In the genomic region with DNA sequence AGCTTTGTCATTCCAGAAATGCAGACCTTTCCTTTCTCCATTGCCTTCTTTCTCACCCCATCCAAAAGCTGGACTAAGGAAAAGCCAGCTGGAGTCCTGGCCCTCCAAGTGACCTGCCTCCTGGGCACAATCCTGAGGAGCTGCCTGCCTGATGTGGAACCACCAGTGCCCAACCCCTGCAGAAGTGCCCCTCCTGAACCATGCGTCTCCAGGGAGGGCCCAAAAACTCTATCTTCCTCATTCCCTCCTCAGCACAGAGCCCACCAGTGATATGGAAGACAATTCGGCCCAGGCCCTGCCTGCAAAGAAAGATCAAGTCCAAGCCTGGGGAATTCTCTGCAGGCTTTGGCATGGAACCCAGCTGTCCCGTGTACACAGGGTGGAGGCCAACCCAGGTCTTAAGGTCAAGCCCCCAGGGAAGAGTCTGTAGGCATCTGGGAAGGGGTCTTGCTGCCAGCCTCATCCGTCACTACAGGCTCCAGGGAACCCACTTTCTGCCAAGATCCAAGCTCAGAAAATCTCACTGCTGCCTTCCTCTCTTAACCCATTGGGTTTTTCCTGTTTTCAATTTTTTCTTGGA, we compare ENCODE assay signal across 27 cellular contexts. TPM values are rescaled to one million over a fixed set of nuclear protein-coding genes. Genes with fewer than 3 reads are reported as not detected.
"Had no signal": no experiment of that assay in that cellular context is flagged by ENCODE, and none has a peak within 500 bp of the region (broad histone marks: within the 10 kb centered on the region; RNA-seq: fewer than 3 reads in every experiment).

No MANE protein-coding gene starts in this region.

- H3K4me3 ChIP-seq: ascending aorta, heart right ventricle, lung, pancreas, psoas muscle, right atrium auricular region, skin epidermis, vagina had no signal

- H3K36me3 ChIP-seq: ascending aorta, brain microvascular endothelial cell, heart right ventricle, neutrophil, pancreas, right atrium auricular region, vagina had no signal

- H3K9me3 ChIP-seq: ascending aorta, heart right ventricle, neutrophil, pancreas, psoas muscle, right atrium auricular region, vagina had no signal

- H3K27me3 ChIP-seq: vagina had no signal

- DNase-seq: activated CD4-positive, alpha-beta memory T cell treated with anti-CD3 and anti-CD28 coated beads for 36 hours; activated gamma-delta T cell; activated T-cell treated with anti-CD3 and anti-CD28 coated beads, Interleukin-2, amount 50 U/mL, for 48 hours; brain microvascular endothelial cell; central memory CD4-positive, alpha-beta T cell; heart right ventricle; kidney; psoas muscle; stimulated activated CD4-positive, alpha-beta T cell treated with anti-CD3 and anti-CD28 coated beads, Interleukin-2, amount 100 ng/mL, for 24 hours; stimulated activated naive CD8-positive, alpha-beta T cell treated with anti-CD3 and anti-CD28 coated beads, Interleukin-15, amount 100 ng/mL, for 72 hours; T-helper 1 cell; T-helper 9 cell; trophoblast cell had no signal

- ATAC-seq: activated naive CD4-positive, alpha-beta T cell treated with anti-CD3 and anti-CD28 coated beads, Interleukin-2, amount 50 U/mL, for 72 hours; heart right ventricle; left lobe of liver; naive thymus-derived CD8-positive, alpha-beta T cell; pancreas; psoas muscle; stimulated activated effector memory CD8-positive, alpha-beta T cell treated with anti-CD3 and anti-CD28 coated beads, Interleukin-12 subunit alpha, Interleukin-12 subunit beta, amount 100 ng/mL, for 72 hours; stimulated activated naive CD8-positive, alpha-beta T cell treated with anti-CD3 and anti-CD28 coated beads, Interleukin-15, amount 100 ng/mL, for 72 hours had no signal

- FAIRE-seq: colon, kidney, pancreas had no signal

- H3K27ac ChIP-seq: ascending aorta, brain microvascular endothelial cell, epithelial cell of prostate, heart right ventricle, neutrophil, pancreas, psoas muscle, right atrium auricular region, skin epidermis, vagina had no signal

RNA-seq across cellular contexts. Expression of a gene that starts 3.5 kb away (rescaled TPM):
- total RNA-seq: activated CD4-positive, alpha-beta memory T cell treated with anti-CD3 and anti-CD28 coated beads for 36 hours; activated naive CD4-positive, alpha-beta T cell treated with anti-CD3 and anti-CD28 coated beads, Interleukin-2, amount 50 U/mL, for 72 hours; fibroblast of villous mesenchyme; naive thymus-derived CD8-positive, alpha-beta T cell had no signal
- polyA plus RNA-seq: naive thymus-derived CD8-positive, alpha-beta T cell had no signal
